Comparison of ENCODE assay signal across 21 cellular contexts in genomic region chr5:81179959-81180358, GRCh38. TPM values are rescaled to one million over a fixed set of nuclear protein-coding genes. Genes with fewer than 3 reads are reported as not detected.
DNase-seq lines count a peak whose midpoint lies in the region; ATAC-seq and TF ChIP-seq lines count a peak whose summit lies in the region.
"Had no signal": no experiment of that assay in that cellular context is flagged by ENCODE, and none has a peak within 500 bp of the region (broad histone marks: within the 10 kb centered on the region; RNA-seq: fewer than 3 reads in every experiment).

No MANE protein-coding gene starts in this region.

- no peaks in the 10 kb centered on the region for H3K9me3 ChIP-seq in WERI-Rb-1 (ENCODE audit: severe bottlenecking)
- H3K9me3 ChIP-seq: BE2C had no signal

- H3K36me3 ChIP-seq in WERI-Rb-1, result peaks cover 15% of the 10 kb centered on the region
- H3K36me3 ChIP-seq: BE2C; BLaER1 treated with 17β-estradiol and CSF1 and Interleukin-3, amounts not matched to agents 10 nM and 100 nM had no signal

- H3K27ac ChIP-seq in WERI-Rb-1, result peak overlapping the region; percentile 59
- H3K27ac ChIP-seq: 22Rv1; BLaER1 treated with 17β-estradiol and CSF1 and Interleukin-3, amounts not matched to agents 10 nM and 100 nM had no signal

- no peaks in the 10 kb centered on the region for H3K27me3 ChIP-seq in WERI-Rb-1 (ENCODE audit: insufficient read depth, low read depth, severe bottlenecking)
- H3K27me3 ChIP-seq: BE2C; BLaER1 treated with 17β-estradiol and CSF1 and Interleukin-3, amounts not matched to agents 10 nM and 100 nM had no signal

- ATAC-seq in left colon (peak; percentile 87), GM19395 (IDR thresholded peaks at IDR 0.05; ENCODE audit: unreplicated experiment) (no peak), HG03159 (IDR thresholded peaks at IDR 0.05; ENCODE audit: unreplicated experiment) (no peak)

- intact Hi-C loops in left colon (cut with DNase I, micrococcal nuclease), result no loop called here

- no peak overlapping the region for H3K4me3 ChIP-seq in WERI-Rb-1 (ENCODE audit: low read depth, low read length)
- H3K4me3 ChIP-seq: BLaER1 treated with 17β-estradiol and CSF1 and Interleukin-3, amounts not matched to agents 10 nM and 100 nM had no signal

- DNase-seq in NCI-H748 (lab: John Stamatoyannopoulos, UW; ENCODE audit: unreplicated experiment) (peak; percentile 16), NCI-H748 treated with DMSO at 0.1 percent for 48 hours (lab: John Stamatoyannopoulos, UW) (no peak), WERI-Rb-1 (no peak), left colon (no peak), NCI-H526 (lab: John Stamatoyannopoulos, UW) (no peak)
- DNase-seq: ACHN; AML-193; BE2C; CD4-positive, alpha-beta T cell; CD8-positive, alpha-beta memory T cell; DMS 273 treated with DMSO at 0.1 percent for 48 hours; DMS79; EL; GDM1; GOT3; H7; HCEC 1CT had no signal

- TF ChIP-seq CTCF in WERI-Rb-1 (IDR thresholded peaks at IDR 0.05; ENCODE audit: low read depth, low read length), result no peak

RNA-seq across cellular contexts. Expression of gene CKMT2, which starts 53.2 kb away (rescaled TPM):
- 1 to 10 TPM in 1 of 2 donors, under 1 TPM in 1; 0.64 to 2.0 TPM for total RNA-seq in left colon
- total RNA-seq: CD8-positive, alpha-beta memory T cell had no signal
